8 cellular contexts compared by ENCODE assay signal in genomic region chr12:116818341-116818856, GRCh38.
DNase-seq lines count a peak whose midpoint lies in the region; ATAC-seq and TF ChIP-seq lines count a peak whose summit lies in the region.

No MANE protein-coding gene starts in this region.

- peak overlapping the region; percentile 89 for H3K4me2 ChIP-seq in OCI-LY1 (ENCODE audit: low read length)

- H4K20me1 ChIP-seq in OCI-LY1 (ENCODE audit: insufficient read depth, low read length) = no peaks in the 10 kb centered on the region

- H3K4me1 ChIP-seq in OCI-LY1 (ENCODE audit: insufficient read depth, low read length, severe bottlenecking) (peaks cover 67% of the 10 kb centered on the region), skeletal muscle tissue (ENCODE audit: control insufficient read depth in 3 of 3, insufficient read depth in 3 of 3, low read length in 3 of 3) (peaks cover 10 to 12% (median 11%) of the 10 kb centered on the region in 3 donors)

- no peaks in the 10 kb centered on the region for H3K9me2 ChIP-seq in OCI-LY1 (ENCODE audit: low read depth, low read length)

- peaks cover 19% of the 10 kb centered on the region for H3F3A ChIP-seq in OCI-LY1 (ENCODE audit: insufficient read depth, low read length)

- no peak for TF ChIP-seq CTCF in AG04450 (IDR thresholded peaks at IDR 0.05; ENCODE audit: low read depth, low read length)
- TF ChIP-seq CTCF in OCI-LY1 (IDR thresholded peaks at IDR 0.05; ENCODE audit: low read length) = no peak

- no peak overlapping the region for H2AFZ ChIP-seq in OCI-LY1 (ENCODE audit: low read length)

- POLR2A ChIA-PET in AG04450 (lab: Yijun Ruan, JAX) = no interaction called here

- H3K27ac ChIP-seq in AG04450 (ENCODE audit: low read depth, low read length) (peak overlapping the region; percentile 96), OCI-LY1 (ENCODE audit: low read depth, low read length, poor library complexity, severe bottlenecking) (peak overlapping the region; percentile 100), skeletal muscle tissue (ENCODE audit: low read depth, low read length) (peak overlapping the region; percentile 88)

- H3K27me3 ChIP-seq in AG04450 (ENCODE audit: control insufficient read depth, insufficient read depth, low read length) (peaks cover 5% of the 10 kb centered on the region), OCI-LY1 (ENCODE audit: insufficient read depth, low read length) (no peaks in the 10 kb centered on the region), skeletal muscle tissue (ENCODE audit: control insufficient read depth in 3 of 3, insufficient read depth in 3 of 3, low read length in 3 of 3) (no peaks in the 10 kb centered on the region)

- H3K9me3 ChIP-seq in AG04450 (ENCODE audit: control insufficient read depth, insufficient read depth, low read length) (no peaks in the 10 kb centered on the region), OCI-LY1 (ENCODE audit: low read length) (no peaks in the 10 kb centered on the region), skeletal muscle tissue (ENCODE audit: control insufficient read depth in 3 of 3, low read length in 3 of 3) (no peaks in the 10 kb centered on the region)

- ATAC-seq in GM18909 (IDR thresholded peaks at IDR 0.05; ENCODE audit: poor library complexity, unreplicated experiment) = peak; percentile 12
- ATAC-seq in HG02870 (IDR thresholded peaks at IDR 0.05; ENCODE audit: unreplicated experiment) = no peak

- H3K36me3 ChIP-seq in OCI-LY1 (ENCODE audit: insufficient read depth, low read length) (no peaks in the 10 kb centered on the region), skeletal muscle tissue (ENCODE audit: control insufficient read depth in 3 of 3, insufficient read depth in 3 of 3, low read length in 3 of 3) (no peaks in the 10 kb centered on the region)

- H3K79me2 ChIP-seq in OCI-LY1 (ENCODE audit: insufficient read depth, low read length) = no peaks in the 10 kb centered on the region

- H3K4me3 ChIP-seq in AG04450 (ENCODE audit: low read depth, low read length) = peak overlapping the region; percentile 97
- H3K4me3 ChIP-seq in OCI-LY1 (ENCODE audit: low read depth, low read length, poor library complexity, severe bottlenecking) = peak overlapping the region; percentile 75
- peak overlapping the region; percentile 92 for H3K4me3 ChIP-seq in iPS-11a (ENCODE audit: low read depth, low read length)
- peak overlapping the region; percentile 89 to 99 (median 98) for H3K4me3 ChIP-seq in skeletal muscle tissue (ENCODE audit: low read length in 3 of 3)

- DNase-seq in AG04450 (ENCODE audit: low read depth, low spot score) = no peak
- DNase-seq in astrocyte of the hippocampus (ENCODE audit: low read depth, low spot score) = peak; percentile 23
- DNase-seq in NCI-H526 treated with DMSO at 0.1 percent for 48 hours (lab: John Stamatoyannopoulos, UW) = no peak

- CTCF ChIA-PET in AG04450 (lab: Charles Lee) = no interaction called here

- H3K9ac ChIP-seq in OCI-LY1 (ENCODE audit: low read length) (peak overlapping the region; percentile 92), skeletal muscle tissue (ENCODE audit: low read depth in 1 of 3, low read length in 3 of 3) (peak overlapping the region; percentile 96 to 100 (median 100))
